ENCODE assay signal across 33 cellular contexts in genomic region chr11:70757241-70757640, GRCh38.
"Had no signal": no experiment of that assay in that cellular context is flagged by ENCODE, and none has a peak within 500 bp of the region (broad histone marks: within the 10 kb centered on the region; RNA-seq: fewer than 3 reads in every experiment).

No MANE protein-coding gene starts in this region.

- H3K27me3 ChIP-seq: ascending aorta, cardiac muscle cell had no signal

- H3K36me3 ChIP-seq: ascending aorta, cardiac muscle cell had no signal

- ATAC-seq: activated CD8-positive, alpha-beta T cell treated with anti-CD3 and anti-CD28 coated beads for 36 hours; activated naive CD8-positive, alpha-beta T cell treated with anti-CD3 and anti-CD28 coated beads, Interleukin-2, amount 50 U/mL, for 24 hours had no signal

- H3K27ac Mint-ChIP-seq: activated B cell treated with CpG ODN at 0.5 μM for 24 hours; activated CD4-positive, alpha-beta memory T cell treated with anti-CD3 and anti-CD28 coated beads for 36 hours; activated CD4-positive, alpha-beta T cell treated with anti-CD3 and anti-CD28 coated beads, Interleukin-2, amount 10 ng/mL, durations not matched to agents 24 days and 14 days; activated CD8-positive, alpha-beta T cell treated with anti-CD3 and anti-CD28 coated beads for 36 hours; activated naive CD4-positive, alpha-beta T cell treated with anti-CD3 and anti-CD28 coated beads, Interleukin-2, amount 10 ng/mL, durations not matched to agents 7 days and 5 days; activated naive CD4-positive, alpha-beta T cell treated with anti-CD3 and anti-CD28 coated beads, Interleukin-2, amount 50 U/mL, for 24 hours; activated naive CD8-positive, alpha-beta T cell; activated naive CD8-positive, alpha-beta T cell treated with anti-CD3 and anti-CD28 coated beads, Interleukin-2, amount 10 ng/mL, durations not matched to agents 7 days and 5 days; activated naive CD8-positive, alpha-beta T cell treated with anti-CD3 and anti-CD28 coated beads, Interleukin-2, amount 50 U/mL, for 24 hours; activated T-cell treated with anti-CD3 and anti-CD28 coated beads, Interleukin-2, amount 50 U/mL, for 24 hours; activated T-helper 2 cell treated with anti-CD3 and anti-CD28 coated beads, Interferon-gamma antibody, Interleukin-2, Interleukin-4, amounts not matched to agents 10 μg/mL and 5 μg/mL and 100 μg/mL, durations not matched to agents 14 hours and 24 hours and 36 hours; T-helper 1 cell treated with Interleukin-12 subunit alpha and Interleukin-12 subunit beta and Interleukin-4 antibody, amounts not matched to agents 30 μg/mL and 1 μg/mL, for 36 hours; T-helper 2 cell treated with Interferon-gamma antibody and Interleukin-4, amounts not matched to agents 5 μg/mL and 100 μg/mL, for 36 hours had no signal

- H3K27me3 Mint-ChIP-seq: activated CD4-positive, alpha-beta T cell treated with anti-CD3 and anti-CD28 coated beads, Interleukin-2, amount 10 ng/mL, durations not matched to agents 24 days and 14 days; activated naive CD8-positive, alpha-beta T cell treated with anti-CD3 and anti-CD28 coated beads, Interleukin-2, amount 10 ng/mL, durations not matched to agents 7 days and 5 days had no signal

- H3K9me3 ChIP-seq: ascending aorta had no signal

- H3K27ac ChIP-seq: ascending aorta, cardiac muscle cell, VCaP had no signal

- H3K4me1 ChIP-seq: ascending aorta had no signal

- DNase-seq: activated B cell treated with CpG ODN at 0.5 μM for 24 hours; activated CD4-positive, alpha-beta memory T cell treated with anti-CD3 and anti-CD28 coated beads for 36 hours; activated CD4-positive, alpha-beta T cell treated with anti-CD3 and anti-CD28 coated beads for 4 hours; activated CD4-positive, alpha-beta T cell treated with anti-CD3 and anti-CD28 coated beads, Interleukin-2, amount 10 ng/mL, durations not matched to agents 24 days and 14 days; activated CD4-positive, alpha-beta T cell treated with anti-CD3 and anti-CD28 coated beads, Interleukin-2, amount 50 U/mL, for 1 hour; activated CD4-positive, alpha-beta T cell treated with anti-CD3 and anti-CD28 coated beads, Interleukin-2, amount 50 U/mL, for 4 hours; activated CD4-positive, CD25-positive, alpha-beta regulatory T cell treated with anti-CD3 and anti-CD28 coated beads, Interleukin-2, amount 50 U/mL, for 72 hours; activated CD8-positive, alpha-beta memory T cell treated with anti-CD3 and anti-CD28 coated beads, Interleukin-2, amount 50 U/mL, for 4 hours; activated CD8-positive, alpha-beta T cell treated with anti-CD3 and anti-CD28 coated beads for 36 hours; activated effector memory CD4-positive, alpha-beta T cell treated with Interleukin-2 at 50 U/mL for 16 hours; activated gamma-delta T cell; activated naive CD4-positive, alpha-beta T cell treated with anti-CD3 and anti-CD28 coated beads, Interleukin-2, amount 10 ng/mL, durations not matched to agents 7 days and 5 days; activated naive CD4-positive, alpha-beta T cell treated with Interleukin-2 at 50 U/mL for 16 hours; activated naive CD8-positive, alpha-beta T cell treated with anti-CD3 and anti-CD28 coated beads, Interleukin-2, amount 10 ng/mL, durations not matched to agents 7 days and 5 days; activated naive CD8-positive, alpha-beta T cell treated with anti-CD3 and anti-CD28 coated beads, Interleukin-2, amount 50 U/mL, for 24 hours; activated T-cell treated with anti-CD3 and anti-CD28 coated beads, Interleukin-2, amount 50 U/mL, for 24 hours; activated T-cell treated with anti-CD3 and anti-CD28 coated beads, Interleukin-2, amount 50 U/mL, for 48 hours; amygdala; anterior cingulate cortex; caudate nucleus; T-helper 1 cell; T-helper 2 cell; T-helper 9 cell had no signal

- H3K36me3 Mint-ChIP-seq: activated CD4-positive, alpha-beta memory T cell treated with anti-CD3 and anti-CD28 coated beads for 36 hours; activated naive CD4-positive, alpha-beta T cell treated with anti-CD3 and anti-CD28 coated beads, Interleukin-2, amount 10 ng/mL, durations not matched to agents 7 days and 5 days; activated naive CD4-positive, alpha-beta T cell treated with anti-CD3 and anti-CD28 coated beads, Interleukin-2, amount 50 U/mL, for 24 hours; activated naive CD8-positive, alpha-beta T cell; activated naive CD8-positive, alpha-beta T cell treated with anti-CD3 and anti-CD28 coated beads, Interleukin-2, amount 10 ng/mL, durations not matched to agents 7 days and 5 days had no signal

- H3K4me1 Mint-ChIP-seq: activated B cell treated with CpG ODN at 0.5 μM for 24 hours; activated CD4-positive, alpha-beta T cell treated with anti-CD3 and anti-CD28 coated beads, Interleukin-2, amount 10 ng/mL, durations not matched to agents 24 days and 14 days; activated naive CD4-positive, alpha-beta T cell treated with anti-CD3 and anti-CD28 coated beads, Interleukin-2, amount 10 ng/mL, durations not matched to agents 7 days and 5 days; activated naive CD4-positive, alpha-beta T cell treated with anti-CD3 and anti-CD28 coated beads, Interleukin-2, amount 50 U/mL, for 24 hours; activated naive CD8-positive, alpha-beta T cell treated with anti-CD3 and anti-CD28 coated beads, Interleukin-2, amount 10 ng/mL, durations not matched to agents 7 days and 5 days; activated naive CD8-positive, alpha-beta T cell treated with anti-CD3 and anti-CD28 coated beads, Interleukin-2, amount 50 U/mL, for 24 hours; central memory CD8-positive, alpha-beta T cell had no signal

- H3K4me3 Mint-ChIP-seq: activated B cell treated with CpG ODN at 0.5 μM for 24 hours; activated CD4-positive, alpha-beta memory T cell treated with anti-CD3 and anti-CD28 coated beads for 36 hours; activated CD4-positive, alpha-beta T cell treated with anti-CD3 and anti-CD28 coated beads, Interleukin-2, amount 10 ng/mL, durations not matched to agents 24 days and 14 days; activated CD8-positive, alpha-beta T cell treated with anti-CD3 and anti-CD28 coated beads for 36 hours; activated naive CD4-positive, alpha-beta T cell treated with anti-CD3 and anti-CD28 coated beads, Interleukin-2, amount 10 ng/mL, durations not matched to agents 7 days and 5 days; activated naive CD4-positive, alpha-beta T cell treated with anti-CD3 and anti-CD28 coated beads, Interleukin-2, amount 50 U/mL, for 24 hours; activated naive CD8-positive, alpha-beta T cell; activated naive CD8-positive, alpha-beta T cell treated with anti-CD3 and anti-CD28 coated beads, Interleukin-2, amount 10 ng/mL, durations not matched to agents 7 days and 5 days; activated naive CD8-positive, alpha-beta T cell treated with anti-CD3 and anti-CD28 coated beads, Interleukin-2, amount 50 U/mL, for 24 hours; activated T-cell treated with anti-CD3 and anti-CD28 coated beads, Interleukin-2, amount 50 U/mL, for 24 hours; brain; central memory CD8-positive, alpha-beta T cell; T-helper 1 cell treated with Interleukin-12 subunit alpha and Interleukin-12 subunit beta and Interleukin-4 antibody, amounts not matched to agents 30 μg/mL and 1 μg/mL, for 36 hours; T-helper 2 cell treated with Interferon-gamma antibody and Interleukin-4, amounts not matched to agents 5 μg/mL and 100 μg/mL, for 36 hours had no signal

- H3K9me3 Mint-ChIP-seq: activated CD4-positive, alpha-beta T cell treated with anti-CD3 and anti-CD28 coated beads, Interleukin-2, amount 10 ng/mL, durations not matched to agents 24 days and 14 days; activated CD8-positive, alpha-beta T cell treated with anti-CD3 and anti-CD28 coated beads for 36 hours; activated naive CD8-positive, alpha-beta T cell treated with anti-CD3 and anti-CD28 coated beads, Interleukin-2, amount 10 ng/mL, durations not matched to agents 7 days and 5 days; activated naive CD8-positive, alpha-beta T cell treated with anti-CD3 and anti-CD28 coated beads, Interleukin-2, amount 50 U/mL, for 24 hours; activated T-cell treated with anti-CD3 and anti-CD28 coated beads, Interleukin-2, amount 50 U/mL, for 24 hours; activated T-helper 2 cell treated with anti-CD3 and anti-CD28 coated beads, Interferon-gamma antibody, Interleukin-2, Interleukin-4, amounts not matched to agents 10 μg/mL and 5 μg/mL and 100 μg/mL, durations not matched to agents 14 hours and 24 hours and 36 hours; central memory CD8-positive, alpha-beta T cell; T-helper 1 cell treated with Interleukin-12 subunit alpha and Interleukin-12 subunit beta and Interleukin-4 antibody, amounts not matched to agents 30 μg/mL and 1 μg/mL, for 36 hours; T-helper 2 cell treated with Interferon-gamma antibody and Interleukin-4, amounts not matched to agents 5 μg/mL and 100 μg/mL, for 36 hours had no signal

- H3K4me3 ChIP-seq: ascending aorta, cardiac muscle cell had no signal
